19 cellular contexts compared by ENCODE assay signal in genomic region chr3:186990282-186990681, GRCh38. TPM values are rescaled to one million over a fixed set of nuclear protein-coding genes. Genes with fewer than 3 reads are reported as not detected.
DNase-seq lines count a peak whose midpoint lies in the region; ATAC-seq, FAIRE-seq and TF ChIP-seq lines count a peak whose summit lies in the region.
"Had no signal": no experiment of that assay in that cellular context is flagged by ENCODE, and none has a peak within 500 bp of the region (broad histone marks: within the 10 kb centered on the region; RNA-seq: fewer than 3 reads in every experiment).

No MANE protein-coding gene starts in this region.

- peak overlapping the region; percentile 59 for H3K27ac ChIP-seq in left ventricle myocardium inferior (replicated peaks)
- peak overlapping the region; percentile 51 for H3K27ac ChIP-seq in RWPE2 (ENCODE audit: poor library complexity, severe bottlenecking)
- peak overlapping the region; percentile 52 to 68 (median 64) for H3K27ac ChIP-seq in thyroid gland
- H3K27ac ChIP-seq: gastroesophageal sphincter had no signal

- H3K4me1 Mint-ChIP-seq in activated CD8-positive, alpha-beta T cell treated with anti-CD3 and anti-CD28 coated beads, Interleukin-2, amount 10 ng/mL, durations not matched to agents 7 days and 5 days (ENCODE audit: low read depth) = peaks cover 3% of the 10 kb centered on the region

- 95 to 97% methylated on average over 2 of the region's 2 CpGs for WGBS in thyroid gland, 2 donors

- H3K9me3 Mint-ChIP-seq in activated CD8-positive, alpha-beta T cell treated with anti-CD3 and anti-CD28 coated beads, Interleukin-2, amount 10 ng/mL, durations not matched to agents 7 days and 5 days (ENCODE audit: insufficient read depth) = no peaks in the 10 kb centered on the region
- H3K9me3 Mint-ChIP-seq: T-cell had no signal

- ATAC-seq in left ventricle myocardium superior (no peak), RWPE2 (ENCODE audit: low read depth) (no peak), HG03520 (IDR thresholded peaks at IDR 0.05; ENCODE audit: unreplicated experiment) (no peak)
- no peak for ATAC-seq in activated CD8-positive, alpha-beta T cell treated with anti-CD3 and anti-CD28 coated beads, Interleukin-2, amount 10 ng/mL, durations not matched to agents 7 days and 5 days
- ATAC-seq: gastroesophageal sphincter, Right ventricle myocardium inferior, T-cell had no signal

- no peak for DNase-seq in left ventricle myocardium inferior
- no peak for DNase-seq in left ventricle myocardium superior
- DNase-seq in RWPE2 (ENCODE audit: low spot score) = no peak
- DNase-seq in kidney glomerular epithelial cell (lab: John Stamatoyannopoulos, UW) = peak; percentile 47
- DNase-seq in thyroid gland = no peak
- DNase-seq in activated CD8-positive, alpha-beta T cell treated with anti-CD3 and anti-CD28 coated beads, Interleukin-2, amount 10 ng/mL, durations not matched to agents 7 days and 5 days = no peak
- no peak for DNase-seq in GM19239 (ENCODE audit: insufficient read length, low spot score)
- DNase-seq: activated CD4-positive, alpha-beta T cell treated with anti-CD3 and anti-CD28 coated beads, Interleukin-2, amount 50 U/mL, for 48 hours; DMS79 treated with DMSO at 0.1 percent for 48 hours; Kasumi-1; midbrain; NCI-H1092 treated with DMSO at 0.1 percent for 48 hours; NCI-H2029 treated with DMSO at 0.1 percent for 48 hours; spleen; stimulated activated CD4-positive, alpha-beta T cell treated with anti-CD3 and anti-CD28 coated beads, Interleukin-4, amount 100 ng/mL, for 4 hours; T-cell had no signal

- peaks cover 71% of the 10 kb centered on the region for H3K4me1 ChIP-seq in left ventricle myocardium inferior
- H3K4me1 ChIP-seq in RWPE2 (ENCODE audit: insufficient read depth, poor library complexity, severe bottlenecking) = peaks cover 7% of the 10 kb centered on the region
- H3K4me1 ChIP-seq in thyroid gland = peaks cover 65 to 85% of the 10 kb centered on the region in 2 donors
- H3K4me1 ChIP-seq: gastroesophageal sphincter had no signal

- intact Hi-C loops in left ventricle myocardium inferior (cut with micrococcal nuclease) = no loop called here
- intact Hi-C loops in left ventricle myocardium superior (cut with micrococcal nuclease) = no loop called here
- intact Hi-C loops in thyroid gland (cut with DNase I) = no loop called here

- no peaks in the 10 kb centered on the region for H3K27me3 ChIP-seq in left ventricle myocardium inferior (ENCODE audit: low read depth)
- no peaks in the 10 kb centered on the region for H3K27me3 ChIP-seq in RWPE2 (ENCODE audit: insufficient read depth, poor library complexity, severe bottlenecking)
- H3K27me3 ChIP-seq in thyroid gland = no peaks in the 10 kb centered on the region
- H3K27me3 ChIP-seq: spleen had no signal

- H3K36me3 ChIP-seq in left ventricle myocardium inferior (peaks cover 8% of the 10 kb centered on the region), RWPE2 (ENCODE audit: low read depth) (no peaks in the 10 kb centered on the region), thyroid gland (no peaks in the 10 kb centered on the region)
- H3K36me3 ChIP-seq: gastroesophageal sphincter had no signal

- H3K36me3 Mint-ChIP-seq in activated CD8-positive, alpha-beta T cell treated with anti-CD3 and anti-CD28 coated beads, Interleukin-2, amount 10 ng/mL, durations not matched to agents 7 days and 5 days (ENCODE audit: low read depth) = peaks cover 55% of the 10 kb centered on the region

- POLR2A ChIA-PET in activated CD8-positive, alpha-beta T cell treated with anti-CD3 and anti-CD28 coated beads, Interleukin-2, amount 10 ng/mL, durations not matched to agents 7 days and 5 days (lab: Charles Lee) = no interaction called here

- CTCF ChIA-PET in activated CD8-positive, alpha-beta T cell treated with anti-CD3 and anti-CD28 coated beads, Interleukin-2, amount 10 ng/mL, durations not matched to agents 7 days and 5 days (lab: Charles Lee) = interaction anchor here (0.8 to 1.6 kb wide), 4 partner anchors 9 to 175 kb away, joined by 3 to 4 read pairs (median 4); no protein-coding TSS in a partner anchor

- H3K27me3 Mint-ChIP-seq in activated CD8-positive, alpha-beta T cell treated with anti-CD3 and anti-CD28 coated beads, Interleukin-2, amount 10 ng/mL, durations not matched to agents 7 days and 5 days (ENCODE audit: low read depth) = no peaks in the 10 kb centered on the region
- H3K27me3 Mint-ChIP-seq: T-cell had no signal

- no peaks in the 10 kb centered on the region for H3K9me3 ChIP-seq in left ventricle myocardium inferior (replicated peaks)
- H3K9me3 ChIP-seq in RWPE2 (ENCODE audit: severe bottlenecking) = no peaks in the 10 kb centered on the region
- H3K9me3 ChIP-seq in thyroid gland = no peaks in the 10 kb centered on the region
- H3K9me3 ChIP-seq: gastroesophageal sphincter, spleen had no signal

- TF ChIP-seq CTCF in left ventricle myocardium inferior (IDR thresholded peaks at IDR 0.05; ENCODE audit: borderline replicate concordance) = no peak
- TF ChIP-seq CTCF in RWPE2 (IDR thresholded peaks at IDR 0.05; ENCODE audit: poor library complexity, severe bottlenecking) = no peak
- TF ChIP-seq CTCF in thyroid gland (IDR thresholded peaks at IDR 0.05) = no peak

- H3K4me3 Mint-ChIP-seq in activated CD8-positive, alpha-beta T cell treated with anti-CD3 and anti-CD28 coated beads, Interleukin-2, amount 10 ng/mL, durations not matched to agents 7 days and 5 days = no peak overlapping the region
- H3K4me3 Mint-ChIP-seq: T-cell had no signal

- no peak for TF ChIP-seq POLR2A in thyroid gland (IDR thresholded peaks at IDR 0.05)

- no peak overlapping the region for H3K27ac Mint-ChIP-seq in activated CD8-positive, alpha-beta T cell treated with anti-CD3 and anti-CD28 coated beads, Interleukin-2, amount 10 ng/mL, durations not matched to agents 7 days and 5 days

- no peak for FAIRE-seq in GM19239 (lab: Jason Lieb, UNC)

- H3K4me3 ChIP-seq in left ventricle myocardium inferior (no peak overlapping the region), RWPE2 (ENCODE audit: severe bottlenecking) (no peak overlapping the region), thyroid gland (replicated peaks in 1 of 3) (no peak overlapping the region)
- H3K4me3 ChIP-seq: gastroesophageal sphincter, spleen had no signal

RNA-seq across cellular contexts. Expression of gene ST6GAL1, which starts 60.0 kb away (rescaled TPM):
- total RNA-seq in left ventricle myocardium inferior (84.3 TPM), left ventricle myocardium superior (75.9 TPM), thyroid gland (100 to 1,000 TPM in 2 of 4 donors, 10 to 100 TPM in 2; 74.8 to 189 (median 113) TPM)
- total RNA-seq in activated CD8-positive, alpha-beta T cell treated with anti-CD3 and anti-CD28 coated beads, Interleukin-2, amount 10 ng/mL, durations not matched to agents 7 days and 5 days = 100 to 1,000 TPM in 1 of 2 experiments, 10 to 100 TPM in 1; 99.1 to 109 TPM
